Comparison of ENCODE assay signal across 8 cellular contexts in the genomic region with DNA sequence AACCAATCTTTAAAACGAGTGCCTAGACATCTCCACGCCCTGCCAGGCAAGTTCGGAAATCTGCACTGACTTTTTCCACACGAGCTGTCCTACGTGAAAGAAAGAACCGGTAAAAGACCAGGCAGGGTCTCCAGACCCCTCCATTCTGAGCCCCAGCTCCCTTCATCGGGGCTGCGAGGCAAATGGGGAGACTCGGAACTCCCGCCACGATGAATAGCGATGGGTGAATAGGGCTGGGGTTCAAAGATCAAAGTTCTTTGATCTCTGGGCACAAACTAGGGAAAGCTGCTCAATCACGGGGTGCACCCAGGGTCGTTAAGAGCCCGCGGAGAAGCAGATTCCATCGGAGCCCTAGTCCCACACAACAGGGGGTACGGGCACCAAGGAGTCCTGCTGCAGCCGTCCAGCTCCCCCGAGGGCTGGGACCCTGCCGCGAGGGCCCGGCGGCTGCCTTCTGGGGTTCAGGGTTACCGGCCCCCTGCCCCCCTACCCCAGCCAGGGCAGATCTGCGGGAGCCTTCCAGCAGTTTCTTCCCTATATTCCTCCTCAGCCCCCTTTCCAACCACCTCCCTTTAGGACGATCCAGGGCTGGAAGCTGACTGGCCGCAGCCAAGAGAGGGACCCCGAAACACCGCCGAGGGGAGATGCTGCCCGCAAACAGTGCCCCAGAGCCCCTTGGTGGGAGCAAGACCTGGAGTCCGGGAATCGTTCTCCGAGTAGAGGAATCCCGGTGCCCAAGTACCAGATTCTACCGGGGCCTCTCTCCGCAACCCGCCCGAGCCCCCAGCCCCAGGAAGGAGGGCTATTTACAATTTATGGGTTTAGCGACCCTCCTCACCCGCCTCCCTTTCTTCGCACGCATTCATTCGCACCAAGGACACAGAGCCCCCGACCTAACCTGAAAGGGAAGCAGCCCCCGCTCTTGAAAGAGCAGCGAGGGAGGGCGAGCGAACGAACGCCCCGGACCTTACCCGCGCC. TPM values are rescaled to one million over a fixed set of nuclear protein-coding genes. Genes with fewer than 3 reads are reported as not detected.
DNase-seq lines count a peak whose midpoint lies in the region; ATAC-seq, FAIRE-seq and TF ChIP-seq lines count a peak whose summit lies in the region.

No MANE protein-coding gene starts in this region.

- H3K4me1 ChIP-seq in astrocyte (ENCODE audit: insufficient read depth, low read length) (peaks cover 57% of the 10 kb centered on the region), tibial artery (peaks cover 0 to 53% (median 27%) of the 10 kb centered on the region in 4 donors)

- no peaks in the 10 kb centered on the region for H3K27me3 ChIP-seq in astrocyte (ENCODE audit: insufficient read depth, low read length)
- H3K27me3 ChIP-seq in tibial artery = peaks cover 0 to 3% of the 10 kb centered on the region in 2 donors

- peak overlapping the region; percentile 62 for H3K4me3 Mint-ChIP-seq in activated CD4-positive, alpha-beta T cell treated with anti-CD3 and anti-CD28 coated beads for 36 hours
- H3K4me3 Mint-ChIP-seq in astrocyte (ENCODE audit: unreplicated experiment) = peak overlapping the region; percentile 90

- H3K27ac Mint-ChIP-seq in activated CD4-positive, alpha-beta T cell treated with anti-CD3 and anti-CD28 coated beads for 36 hours = no peak overlapping the region
- H3K27ac Mint-ChIP-seq in astrocyte (ENCODE audit: unreplicated experiment) = peak overlapping the region; percentile 78

- peaks cover 25% of the 10 kb centered on the region for H3K4me1 Mint-ChIP-seq in activated CD4-positive, alpha-beta T cell treated with anti-CD3 and anti-CD28 coated beads for 36 hours
- H3K4me1 Mint-ChIP-seq in astrocyte (ENCODE audit: low read depth, unreplicated experiment) = peaks cover 58% of the 10 kb centered on the region

- ATAC-seq in activated CD4-positive, alpha-beta T cell treated with anti-CD3 and anti-CD28 coated beads for 36 hours = peak; percentile 12
- no peak for ATAC-seq in HG03354 (IDR thresholded peaks at IDR 0.05; ENCODE audit: poor library complexity, severe bottlenecking, unreplicated experiment)

- H3K27ac ChIP-seq in astrocyte (ENCODE audit: low read depth, low read length) (peak overlapping the region; percentile 54), tibial artery (peak overlapping the region; percentile 42 to 61)

- POLR2A ChIA-PET in activated CD4-positive, alpha-beta T cell treated with anti-CD3 and anti-CD28 coated beads for 36 hours (lab: Charles Lee) = interaction anchor here (1.1 to 1.6 kb wide), 3 partner anchors 19 to 246 kb away, joined by 3 to 5 read pairs (median 4); partner anchors contain the start of gene CSTPP1

- no peaks in the 10 kb centered on the region for H3K9me3 Mint-ChIP-seq in activated CD4-positive, alpha-beta T cell treated with anti-CD3 and anti-CD28 coated beads for 36 hours (ENCODE audit: low read depth)
- no peaks in the 10 kb centered on the region for H3K9me3 Mint-ChIP-seq in astrocyte (ENCODE audit: unreplicated experiment)

- no peak for DNase-seq in activated CD4-positive, alpha-beta T cell treated with anti-CD3 and anti-CD28 coated beads for 36 hours
- DNase-seq in activated CD4-positive, alpha-beta T cell treated with anti-CD3 and anti-CD28 coated beads, Interleukin-2, amount 50 U/mL, for 48 hours = no peak
- DNase-seq in astrocyte (ENCODE audit: low read depth) (no peak), lower leg skin (ENCODE audit: low spot score in 2 of 2) (no peak), tibial artery (no peak), GM12891 (ENCODE audit: insufficient read length, low spot score) (no peak), NCI-H524 treated with DMSO at 0.1 percent for 48 hours (lab: John Stamatoyannopoulos, UW) (no peak)

- no peaks in the 10 kb centered on the region for H4K20me1 ChIP-seq in astrocyte (ENCODE audit: insufficient read depth, low read length)

- intact Hi-C loops in activated CD4-positive, alpha-beta T cell treated with anti-CD3 and anti-CD28 coated beads for 36 hours (cut with DNase I, micrococcal nuclease) = no loop called here
- intact Hi-C loops in lower leg skin (cut with DNase I; ENCODE audit: low total_unique reads) (no loop called here), tibial artery (cut with DNase I; ENCODE audit: low total_unique reads) (no loop called here)

- FAIRE-seq in astrocyte (lab: Jason Lieb, UNC) = no peak
- FAIRE-seq in GM12891 (lab: Jason Lieb, UNC) = no peak

- no peaks in the 10 kb centered on the region for H3K79me2 ChIP-seq in astrocyte (ENCODE audit: insufficient read depth, low read length)

- TF ChIP-seq POLR2A in lower leg skin (IDR thresholded peaks at IDR 0.05) = no peak
- TF ChIP-seq POLR2A in GM12891 (IDR thresholded peaks at IDR 0.05; ENCODE audit: low read depth, low read length) = no peak

- peak overlapping the region; percentile 81 for H3K9ac ChIP-seq in astrocyte (ENCODE audit: low read length)

- peak overlapping the region; percentile 92 for H3K4me2 ChIP-seq in astrocyte (ENCODE audit: low read length)

- H3K36me3 ChIP-seq in astrocyte (ENCODE audit: insufficient read depth, low read length) (no peaks in the 10 kb centered on the region), tibial artery (no peaks in the 10 kb centered on the region)

- TF ChIP-seq CTCF in astrocyte (IDR thresholded peaks at IDR 0.05; ENCODE audit: insufficient read depth, low read depth, low read length) = no peak
- no peak for TF ChIP-seq CTCF in lower leg skin (IDR thresholded peaks at IDR 0.05)
- no peak for TF ChIP-seq CTCF in tibial artery (IDR thresholded peaks at IDR 0.05)

- H3K36me3 Mint-ChIP-seq in activated CD4-positive, alpha-beta T cell treated with anti-CD3 and anti-CD28 coated beads for 36 hours (ENCODE audit: low read depth) = no peaks in the 10 kb centered on the region
- H3K36me3 Mint-ChIP-seq in astrocyte (ENCODE audit: low read depth, unreplicated experiment) = no peaks in the 10 kb centered on the region

- H3K27me3 Mint-ChIP-seq in activated CD4-positive, alpha-beta T cell treated with anti-CD3 and anti-CD28 coated beads for 36 hours = peaks cover 54% of the 10 kb centered on the region
- H3K27me3 Mint-ChIP-seq in astrocyte (ENCODE audit: low read depth, unreplicated experiment) = no peaks in the 10 kb centered on the region

- H3K9me3 ChIP-seq in astrocyte (ENCODE audit: insufficient read depth, low read depth, low read length) = no peaks in the 10 kb centered on the region
- no peaks in the 10 kb centered on the region for H3K9me3 ChIP-seq in tibial artery

- CTCF ChIA-PET in activated CD4-positive, alpha-beta T cell treated with anti-CD3 and anti-CD28 coated beads for 36 hours (lab: Charles Lee) = interaction anchor here (0.6 to 1.7 kb wide), 19 partner anchors 8 to 490 kb away, joined by 3 to 9 read pairs (median 4); partner anchors contain the start of gene CSTPP1

- 0 to 1% methylated on average over 49 to 53 of the region's 55 CpGs for WGBS in lower leg skin, 2 donors

- H2AFZ ChIP-seq in astrocyte (ENCODE audit: low read depth, low read length) = peak overlapping the region; percentile 70

- peak overlapping the region; percentile 67 for H3K4me3 ChIP-seq in astrocyte (ENCODE audit: insufficient read depth, low read depth, low read length)
- peak overlapping the region; percentile 66 for H3K4me3 ChIP-seq in lower leg skin (ENCODE audit: low read depth, poor library complexity, severe bottlenecking)
- H3K4me3 ChIP-seq in tibial artery = peak overlapping the region; percentile 53 to 58

TF ChIP-seq in GM12891, 5 proteins besides CTCF, POLR2A, EP300 and RAD21:
- TF ChIP-seq POLR2AphosphoS5 (IDR thresholded peaks at IDR 0.05; ENCODE audit: low read depth, low read length) (no peak), TAF1 (IDR thresholded peaks at IDR 0.05; ENCODE audit: low read depth, low read length) (no peak), SPI1 (IDR thresholded peaks at IDR 0.05; ENCODE audit: low read depth, low read length) (no peak), POU2F2 (IDR thresholded peaks at IDR 0.05; ENCODE audit: low read depth, low read length) (no peak), PAX5 (IDR thresholded peaks at IDR 0.05; ENCODE audit: insufficient read depth, low read length, severe bottlenecking) (no peak)
TF ChIP-seq in GM12891: peak in this region for 0.

RNA-seq across cellular contexts. Expression of gene LRP4, which starts 1.0 kb away (rescaled TPM):
- under 1 TPM; 0.02 to 0.18 TPM for total RNA-seq in activated CD4-positive, alpha-beta T cell treated with anti-CD3 and anti-CD28 coated beads for 36 hours
- 19.0 and 19.9 TPM in 2 replicates for total RNA-seq in astrocyte
- 100 to 1,000 TPM in 3 of 4 donors, 10 to 100 TPM in 1; 65.5 to 164 (median 111) TPM for total RNA-seq in lower leg skin
- polyA plus RNA-seq in GM12891 (2012; ENCODE audit: low read depth, missing spikeins) = 0.58 TPM

RNA-seq across cellular contexts. Expression of gene CSTPP1, which starts 19.2 kb away (rescaled TPM):
- total RNA-seq in activated CD4-positive, alpha-beta T cell treated with anti-CD3 and anti-CD28 coated beads for 36 hours = 10 to 100 TPM; 17.9 to 18.6 TPM
- total RNA-seq in astrocyte (29.6 and 34.2 TPM in 2 replicates), lower leg skin (10 to 100 TPM; 47.5 to 87.6 (median 57.7) TPM)
- polyA plus RNA-seq in GM12891 (2012; ENCODE audit: low read depth, missing spikeins) = 27.1 TPM

Comparison
In these comparisons a context has a peak if more than half of its experiments do, and no peak if none do; other contexts are left out.
1. RNA of gene LRP4, which starts 1.0 kb away (total RNA-seq): 65.5 to 164 TPM in lower leg skin and 19.0 to 19.9 TPM in astrocyte; 0.02 to 0.18 TPM in activated CD4-positive, alpha-beta T cell treated with anti-CD3 and anti-CD28 coated beads for 36 hours; every median in the first group is over 10 times any median in the second.
2. Peak in every context shown above with its lines, with median percentiles within 50 percentile points of each other: H3K4me3 ChIP-seq.